15 cellular contexts compared by ENCODE assay signal in genomic region chr1:39787468-39787867, GRCh38. TPM values are rescaled to one million over a fixed set of nuclear protein-coding genes. Genes with fewer than 3 reads are reported as not detected.
DNase-seq lines count a peak whose midpoint lies in the region; ATAC-seq lines count a peak whose summit lies in the region.
"Had no signal": no experiment of that assay in that cellular context is flagged by ENCODE, and none has a peak within 500 bp of the region (broad histone marks: within the 10 kb centered on the region; RNA-seq: fewer than 3 reads in every experiment).

No MANE protein-coding gene starts in this region.

- H3K9me3 ChIP-seq in BLaER1 treated with 17β-estradiol and CSF1 and Interleukin-3, amounts not matched to agents 10 nM and 100 nM (replicated peaks in 1 of 11) = no peaks in the 10 kb centered on the region
- H3K9me3 ChIP-seq: ascending aorta, prostate gland had no signal

- no peaks in the 10 kb centered on the region for H3K36me3 Mint-ChIP-seq in activated naive CD8-positive, alpha-beta T cell treated with anti-CD3 and anti-CD28 coated beads, Interleukin-2, amount 10 ng/mL, durations not matched to agents 7 days and 5 days
- peaks cover 0 to 1% of the 10 kb centered on the region in 2 donors for H3K36me3 Mint-ChIP-seq in naive B cell

- peaks cover 15 to 48% (median 40%) of the 10 kb centered on the region in 10 experiments; a peak in 19 of 20 replicates for H3K4me1 ChIP-seq in BLaER1 treated with 17β-estradiol and CSF1 and Interleukin-3, amounts not matched to agents 10 nM and 100 nM
- H3K4me1 ChIP-seq: prostate gland had no signal

- H3K4me3 ChIP-seq in BLaER1 treated with 17β-estradiol and CSF1 and Interleukin-3, amounts not matched to agents 10 nM and 100 nM = peak overlapping the region in 4 of 10 experiments; percentile 13 to 34 (median 28); a peak in 4 of 20 replicates
- H3K4me3 ChIP-seq: GM23248 had no signal

- H3K9ac ChIP-seq in BLaER1 treated with 17β-estradiol and CSF1 and Interleukin-3, amounts not matched to agents 10 nM and 100 nM = peak overlapping the region in 9 of 11 experiments; percentile 0 to 58 (median 36); a peak in 5 of 22 replicates
- H3K9ac ChIP-seq: GM23248 had no signal

- peak overlapping the region; percentile 25 for H3K4me3 Mint-ChIP-seq in activated naive CD8-positive, alpha-beta T cell treated with anti-CD3 and anti-CD28 coated beads, Interleukin-2, amount 10 ng/mL, durations not matched to agents 7 days and 5 days
- H3K4me3 Mint-ChIP-seq in naive B cell = peak overlapping the region; percentile 53 to 89 (median 72)

- H3K36me3 ChIP-seq in BLaER1 treated with 17β-estradiol and CSF1 and Interleukin-3, amounts not matched to agents 10 nM and 100 nM = no peaks in the 10 kb centered on the region
- H3K36me3 ChIP-seq: ascending aorta, prostate gland had no signal

- H3K4me2 ChIP-seq in BLaER1 treated with 17β-estradiol and CSF1 and Interleukin-3, amounts not matched to agents 10 nM and 100 nM = peak overlapping the region; percentile 54 to 87 (median 76); a peak in 20 of 22 replicates

- no peaks in the 10 kb centered on the region for H3K9me3 Mint-ChIP-seq in activated naive CD8-positive, alpha-beta T cell treated with anti-CD3 and anti-CD28 coated beads, Interleukin-2, amount 10 ng/mL, durations not matched to agents 7 days and 5 days
- H3K9me3 Mint-ChIP-seq in naive B cell = peaks cover 0 to 1% (median 0%) of the 10 kb centered on the region in 7 donors

- POLR2A ChIA-PET in activated naive CD8-positive, alpha-beta T cell treated with anti-CD3 and anti-CD28 coated beads, Interleukin-2, amount 10 ng/mL, durations not matched to agents 7 days and 5 days (lab: Charles Lee) = no interaction called here

- peak overlapping the region in 6 of 11 experiments; percentile 18 to 70 (median 49); a peak in 8 of 22 replicates for H3K27ac ChIP-seq in BLaER1 treated with 17β-estradiol and CSF1 and Interleukin-3, amounts not matched to agents 10 nM and 100 nM
- H3K27ac ChIP-seq: ascending aorta, GM23248, prostate gland had no signal

- DNase-seq in D341Med (ENCODE audit: low spot score) (peak; percentile 25), naive B cell (no peak), NCI-H1105 (lab: John Stamatoyannopoulos, UW) (no peak), GM03348 (ENCODE audit: low spot score) (no peak)
- DNase-seq in activated naive CD8-positive, alpha-beta T cell treated with anti-CD3 and anti-CD28 coated beads, Interleukin-2, amount 10 ng/mL, durations not matched to agents 7 days and 5 days = no peak
- DNase-seq: activated CD4-positive, alpha-beta T cell treated with anti-CD3 and anti-CD28 coated beads, Interleukin-2, amount 50 U/mL, for 4 hours; GM23248; NCI-H1930; stimulated activated CD4-positive, alpha-beta T cell treated with anti-CD3 and anti-CD28 coated beads, Interleukin-4, amount 100 ng/mL, for 1 hour had no signal

- H4K20me1 ChIP-seq in BLaER1 treated with 17β-estradiol and CSF1 and Interleukin-3, amounts not matched to agents 10 nM and 100 nM = no peaks in the 10 kb centered on the region

- no peak overlapping the region for H3K27ac Mint-ChIP-seq in activated naive CD8-positive, alpha-beta T cell treated with anti-CD3 and anti-CD28 coated beads, Interleukin-2, amount 10 ng/mL, durations not matched to agents 7 days and 5 days
- peak overlapping the region in 1 of 6 donors; percentile 32 for H3K27ac Mint-ChIP-seq in naive B cell

- peaks cover 10 to 22% (median 16%) of the 10 kb centered on the region in 11 experiments for H3K27me3 ChIP-seq in BLaER1 treated with 17β-estradiol and CSF1 and Interleukin-3, amounts not matched to agents 10 nM and 100 nM

- peaks cover 5% of the 10 kb centered on the region for H3K4me1 Mint-ChIP-seq in activated naive CD8-positive, alpha-beta T cell treated with anti-CD3 and anti-CD28 coated beads, Interleukin-2, amount 10 ng/mL, durations not matched to agents 7 days and 5 days
- peaks cover 7 to 10% (median 7%) of the 10 kb centered on the region in 3 donors for H3K4me1 Mint-ChIP-seq in naive B cell

- peaks cover 37% of the 10 kb centered on the region for H3K27me3 Mint-ChIP-seq in activated naive CD8-positive, alpha-beta T cell treated with anti-CD3 and anti-CD28 coated beads, Interleukin-2, amount 10 ng/mL, durations not matched to agents 7 days and 5 days
- H3K27me3 Mint-ChIP-seq in naive B cell = peaks cover 10 to 53% (median 22%) of the 10 kb centered on the region in 3 donors

- no peak for ATAC-seq in activated naive CD8-positive, alpha-beta T cell treated with anti-CD3 and anti-CD28 coated beads, Interleukin-2, amount 10 ng/mL, durations not matched to agents 7 days and 5 days (ENCODE audit: low read depth)
- ATAC-seq in naive B cell (ENCODE audit: low read depth in 2 of 2) (no peak), GM18868 (IDR thresholded peaks at IDR 0.05; ENCODE audit: unreplicated experiment) (no peak), HG03460 (IDR thresholded peaks at IDR 0.05; ENCODE audit: unreplicated experiment) (no peak)
- ATAC-seq: SK-N-SH treated with all-trans-retinoic acid at 6 μM for 48 hours had no signal

RNA-seq across cellular contexts. Expression of gene BMP8B, which starts 1.2 kb away (rescaled TPM):
- under 1 TPM; 0.67 to 0.68 TPM for total RNA-seq in activated naive CD8-positive, alpha-beta T cell treated with anti-CD3 and anti-CD28 coated beads, Interleukin-2, amount 10 ng/mL, durations not matched to agents 7 days and 5 days
- polyA plus RNA-seq in naive B cell (ENCODE audit: low read depth in 6 of 6) = under 1 TPM in 4 of 6 donors, not detected in 2; 0.09 to 0.84 (median 0.31) TPM
- total RNA-seq: ascending aorta, GM23248 had no signal
- polyA plus RNA-seq: GM23248 had no signal

RNA-seq across cellular contexts. Expression of gene OXCT2, which starts 16.3 kb away (rescaled TPM):
- total RNA-seq in activated naive CD8-positive, alpha-beta T cell treated with anti-CD3 and anti-CD28 coated beads, Interleukin-2, amount 10 ng/mL, durations not matched to agents 7 days and 5 days = under 1 TPM; 0.53 to 0.96 TPM
- polyA plus RNA-seq in naive B cell (ENCODE audit: low read depth in 6 of 6) = 1 to 10 TPM in 1 of 6 donors, under 1 TPM in 2, not detected in 3; 0.47 to 2.3 (median 0.92) TPM
- total RNA-seq: ascending aorta had no signal

RNA-seq across cellular contexts. Expression of gene PPIE, which starts 48.8 kb away (rescaled TPM):
- total RNA-seq in activated naive CD8-positive, alpha-beta T cell treated with anti-CD3 and anti-CD28 coated beads, Interleukin-2, amount 10 ng/mL, durations not matched to agents 7 days and 5 days = 10 to 100 TPM; 70.8 to 73.5 TPM
- polyA plus RNA-seq in naive B cell (ENCODE audit: low read depth in 6 of 6) = 100 to 1,000 TPM in 2 of 6 donors, 10 to 100 TPM in 4; 52.8 to 118 (median 82.0) TPM
